In genomic region chr7:73717025-73717807, GRCh38 we compare ENCODE assay signal across 8 cellular contexts. TPM values are rescaled to one million over a fixed set of nuclear protein-coding genes. Genes with fewer than 3 reads are reported as not detected.
DNase-seq lines count a peak whose midpoint lies in the region; ATAC-seq and TF ChIP-seq lines count a peak whose summit lies in the region.

No MANE protein-coding gene starts in this region.

- H3K27ac ChIP-seq in CD4-positive, CD25-positive, alpha-beta regulatory T cell (ENCODE audit: insufficient read depth, low read length, poor library complexity, severe bottlenecking): no peak overlapping the region
- no peak overlapping the region for H3K27ac ChIP-seq in neural progenitor cell

- no peak overlapping the region for H3K9ac ChIP-seq in Loucy (ENCODE audit: low read depth, low read length, poor library complexity, severe bottlenecking)
- no peak overlapping the region for H3K9ac ChIP-seq in neural progenitor cell

- peak overlapping the region; percentile 44 for H3K4me3 ChIP-seq in CD4-positive, CD25-positive, alpha-beta regulatory T cell (ENCODE audit: low read depth, low read length)
- H3K4me3 ChIP-seq in Loucy (ENCODE audit: low read length, poor library complexity, severe bottlenecking) (peak overlapping the region; percentile 48), cardiac fibroblast (replicated peaks in 1 of 2; ENCODE audit: low read depth in 2 of 2, low read length in 2 of 2) (peak overlapping the region in 1 of 2 donors; percentile 81), neural progenitor cell (no peak overlapping the region)

- H3K27me3 Mint-ChIP-seq in CD4-positive, CD25-positive, alpha-beta regulatory T cell: peaks cover 16% of the 10 kb centered on the region
- H3K27me3 Mint-ChIP-seq in neural progenitor cell (ENCODE audit: insufficient read depth, low read depth): peaks cover 14% of the 10 kb centered on the region

- no peak for TF ChIP-seq CTCF in Loucy (conservative IDR thresholded peaks at IDR 0.05; ENCODE audit: low read length)
- TF ChIP-seq CTCF in cardiac fibroblast (IDR thresholded peaks at IDR 0.05; ENCODE audit: low read depth, low read length): no peak
- no peak for TF ChIP-seq CTCF in neural progenitor cell (IDR thresholded peaks at IDR 0.05)

- peaks cover 0 to 37% (median 20%) of the 10 kb centered on the region in 4 donors for H3K4me1 Mint-ChIP-seq in CD4-positive, CD25-positive, alpha-beta regulatory T cell
- peaks cover 14% of the 10 kb centered on the region for H3K4me1 Mint-ChIP-seq in neural progenitor cell

- H3K9me3 ChIP-seq in CD4-positive, CD25-positive, alpha-beta regulatory T cell (ENCODE audit: control insufficient read depth in 2 of 2, low read length in 2 of 2): no peaks in the 10 kb centered on the region
- H3K9me3 ChIP-seq in Loucy (ENCODE audit: insufficient read depth, low read depth, low read length): no peaks in the 10 kb centered on the region
- no peaks in the 10 kb centered on the region for H3K9me3 ChIP-seq in neural progenitor cell (ENCODE audit: low read depth)

- H3K79me2 ChIP-seq in Loucy (ENCODE audit: insufficient read depth, low read length): no peaks in the 10 kb centered on the region
- peaks cover 10% of the 10 kb centered on the region for H3K79me2 ChIP-seq in neural progenitor cell (ENCODE audit: low read depth)

- ATAC-seq in CD4-positive, CD25-positive, alpha-beta regulatory T cell (ENCODE audit: low read depth in 2 of 2): no peak
- ATAC-seq in HG03045 (IDR thresholded peaks at IDR 0.05; ENCODE audit: unreplicated experiment) (no peak), GM19328 (IDR thresholded peaks at IDR 0.05; ENCODE audit: unreplicated experiment) (no peak)

- no peaks in the 10 kb centered on the region for H3K36me3 ChIP-seq in CD4-positive, CD25-positive, alpha-beta regulatory T cell (ENCODE audit: control insufficient read depth, insufficient read depth, low read length)
- no peaks in the 10 kb centered on the region for H3K36me3 ChIP-seq in Loucy (ENCODE audit: insufficient read depth, low read length)
- H3K36me3 ChIP-seq in neural progenitor cell: no peaks in the 10 kb centered on the region

- H3K4me1 ChIP-seq in CD4-positive, CD25-positive, alpha-beta regulatory T cell (ENCODE audit: control insufficient read depth, insufficient read depth, low read length, poor library complexity, severe bottlenecking): peaks cover 27% of the 10 kb centered on the region
- H3K4me1 ChIP-seq in Loucy (ENCODE audit: insufficient read depth, low read length, poor library complexity, severe bottlenecking) (peaks cover 39% of the 10 kb centered on the region), neural progenitor cell (no peaks in the 10 kb centered on the region)

- 0 out of 2 replicates have a peak, but pooled peaks cover 3% of the 10 kb centered on the region for H3F3A ChIP-seq in Loucy (ENCODE audit: low read depth)
- no peaks in the 10 kb centered on the region for H3F3A ChIP-seq in neural progenitor cell (ENCODE audit: low read depth)

- H3K27ac Mint-ChIP-seq in CD4-positive, CD25-positive, alpha-beta regulatory T cell: peak overlapping the region in 1 of 3 donors; percentile 73
- no peak overlapping the region for H3K27ac Mint-ChIP-seq in neural progenitor cell

- DNase-seq in CD4-positive, CD25-positive, alpha-beta regulatory T cell: no peak
- DNase-seq in cardiac fibroblast (ENCODE audit: low read depth in 2 of 2) (peak; percentile 45 to 61), neural progenitor cell (ENCODE audit: low spot score) (no peak), HT-29 (ENCODE audit: low spot score) (no peak), COLO829 (ENCODE audit: low spot score) (no peak)

- H3K27me3 ChIP-seq in CD4-positive, CD25-positive, alpha-beta regulatory T cell (ENCODE audit: control insufficient read depth, insufficient read depth, low read length): no peaks in the 10 kb centered on the region
- H3K27me3 ChIP-seq in Loucy (ENCODE audit: insufficient read depth, low read length, poor library complexity, severe bottlenecking) (peaks cover 64% of the 10 kb centered on the region), neural progenitor cell (peaks cover 33% of the 10 kb centered on the region)

- H3K4me3 Mint-ChIP-seq in CD4-positive, CD25-positive, alpha-beta regulatory T cell: peak overlapping the region; percentile 87 to 96 (median 89)
- H3K4me3 Mint-ChIP-seq in neural progenitor cell: peak overlapping the region; percentile 80

- no peaks in the 10 kb centered on the region for H3K36me3 Mint-ChIP-seq in CD4-positive, CD25-positive, alpha-beta regulatory T cell
- H3K36me3 Mint-ChIP-seq in neural progenitor cell: no peaks in the 10 kb centered on the region

- no peaks in the 10 kb centered on the region for H3K9me2 ChIP-seq in Loucy (replicated peaks; ENCODE audit: low read depth, low read length)

- H3K4me2 ChIP-seq in Loucy (ENCODE audit: low read depth, low read length, poor library complexity, severe bottlenecking) (peak overlapping the region; percentile 95), neural progenitor cell (no peak overlapping the region)

- H2AFZ ChIP-seq in Loucy (ENCODE audit: low read length) (no peak overlapping the region), neural progenitor cell (replicated peaks) (no peak overlapping the region)

- no peaks in the 10 kb centered on the region for H3K9me3 Mint-ChIP-seq in CD4-positive, CD25-positive, alpha-beta regulatory T cell
- H3K9me3 Mint-ChIP-seq in neural progenitor cell: no peaks in the 10 kb centered on the region

- H4K20me1 ChIP-seq in Loucy (ENCODE audit: insufficient read depth, low read length, poor library complexity, severe bottlenecking): peaks cover 40% of the 10 kb centered on the region
- H4K20me1 ChIP-seq in neural progenitor cell (ENCODE audit: low read depth): peaks cover 36% of the 10 kb centered on the region

RNA-seq across cellular contexts. Expression of gene STX1A, which starts 2.3 kb away (rescaled TPM):
- 27.3 TPM for total RNA-seq in CD4-positive, CD25-positive, alpha-beta regulatory T cell
- polyA plus RNA-seq in CD4-positive, CD25-positive, alpha-beta regulatory T cell: 1 to 10 TPM in 3 of 4 donors, under 1 TPM in 1; 0.80 to 3.1 (median 2.0) TPM
- total RNA-seq in neural progenitor cell (ENCODE audit: low replicate concordance): 21.9 and 29.0 TPM in 2 replicates
- 61.6 and 71.7 TPM in 2 replicates for total RNA-seq in HT-29 (2014; rRNA removed; shearing (Covaris generic))

RNA-seq across cellular contexts. Expression of gene ABHD11, which starts 21.4 kb away (rescaled TPM):
- total RNA-seq in CD4-positive, CD25-positive, alpha-beta regulatory T cell: 19.3 TPM
- polyA plus RNA-seq in CD4-positive, CD25-positive, alpha-beta regulatory T cell: 10 to 100 TPM; 14.5 to 17.5 (median 16.3) TPM
- total RNA-seq in neural progenitor cell (ENCODE audit: low replicate concordance): 9.3 and 15.1 TPM in 2 replicates
- 226 and 243 TPM in 2 replicates for total RNA-seq in HT-29 (2014; rRNA removed; shearing (Covaris generic))

RNA-seq across cellular contexts. Expression of gene BUD23, which starts 33.8 kb away (rescaled TPM):
- total RNA-seq in CD4-positive, CD25-positive, alpha-beta regulatory T cell: 96.3 TPM
- 100 to 1,000 TPM; 112 to 127 (median 120) TPM for polyA plus RNA-seq in CD4-positive, CD25-positive, alpha-beta regulatory T cell
- total RNA-seq in neural progenitor cell (ENCODE audit: low replicate concordance): 22.8 and 41.6 TPM in 2 replicates
- total RNA-seq in HT-29 (2014; rRNA removed; shearing (Covaris generic)): 127 and 151 TPM in 2 replicates

RNA-seq across cellular contexts. Expression of gene DNAJC30, which starts 34.0 kb away (rescaled TPM):
- total RNA-seq in CD4-positive, CD25-positive, alpha-beta regulatory T cell: 10.0 TPM
- 10 to 100 TPM; 10.8 to 14.4 (median 12.8) TPM for polyA plus RNA-seq in CD4-positive, CD25-positive, alpha-beta regulatory T cell
- total RNA-seq in neural progenitor cell (ENCODE audit: low replicate concordance): 0.94 and 2.6 TPM in 2 replicates
- total RNA-seq in HT-29 (2014; rRNA removed; shearing (Covaris generic)): 6.7 and 7.4 TPM in 2 replicates

RNA-seq across cellular contexts. Expression of gene VPS37D, which starts 49.6 kb away (rescaled TPM):
- 0.64 TPM for total RNA-seq in CD4-positive, CD25-positive, alpha-beta regulatory T cell
- under 1 TPM in 1 of 4 donors, not detected in 3; 0.29 TPM for polyA plus RNA-seq in CD4-positive, CD25-positive, alpha-beta regulatory T cell
- total RNA-seq in neural progenitor cell (ENCODE audit: low replicate concordance): 7.0 and 24.6 TPM in 2 replicates
- total RNA-seq in HT-29 (2014; rRNA removed; shearing (Covaris generic)): 0.28 and 0.73 TPM in 2 replicates

Comparison
In these comparisons a context has a peak if more than half of its experiments do, and no peak if none do; other contexts are left out.
1. DNase-seq: peak in cardiac fibroblast (2 of 2); none in CD4-positive, CD25-positive, alpha-beta regulatory T cell (0 of 3), neural progenitor cell (single experiment), HT-29 (single experiment) and COLO829 (single experiment).
2. RNA of gene ABHD11, which starts 21.4 kb away (total RNA-seq): 226 to 243 TPM in HT-29; 19.3 TPM in CD4-positive, CD25-positive, alpha-beta regulatory T cell (single experiment) and 9.3 to 15.1 TPM in neural progenitor cell; every median in the first group is over 10 times any median in the second.